Comparison of ENCODE assay signal across 11 cellular contexts in genomic region chrX:91414710-91415109, GRCh38. TPM values are rescaled to one million over a fixed set of nuclear protein-coding genes. Genes with fewer than 3 reads are reported as not detected.
A peak's percentile ranks its signal among the peaks of the same experiment; 100 is the strongest.
DNase-seq lines count a peak whose midpoint lies in the region; ATAC-seq and TF ChIP-seq lines count a peak whose summit lies in the region.
"Had no signal": no experiment of that assay in that cellular context is flagged by ENCODE, and none has a peak within 500 bp of the region (broad histone marks: within the 10 kb centered on the region; RNA-seq: fewer than 3 reads in every experiment).

No MANE protein-coding gene starts in this region.

- H3K9me3 ChIP-seq in Panc1 (ENCODE audit: control insufficient read depth, insufficient read depth, low read depth, low read length), result no peaks in the 10 kb centered on the region
- H3K9me3 ChIP-seq in thoracic aorta, result no peaks in the 10 kb centered on the region

- DNase-seq in NCI-H524 (lab: John Stamatoyannopoulos, UW) (peak; percentile 2 to 8), NCI-H524 treated with DMSO at 0.1 percent for 48 hours (lab: John Stamatoyannopoulos, UW) (no peak), Panc1 (ENCODE audit: low read depth, low spot score) (no peak), foreskin fibroblast (no peak), thoracic aorta (ENCODE audit: low spot score) (no peak), GDM1 (lab: John Stamatoyannopoulos, UW) (no peak)
- DNase-seq: activated naive CD4-positive, alpha-beta T cell treated with anti-CD3 and anti-CD28 coated beads, Interleukin-2, amount 10 ng/mL, durations not matched to agents 7 days and 5 days; NCI-H774 had no signal

- H3K27ac ChIP-seq in Panc1 (ENCODE audit: low read length) (no peak overlapping the region), thoracic aorta (no peak overlapping the region)

- no peaks in the 10 kb centered on the region for H3K36me3 ChIP-seq in Panc1 (ENCODE audit: control insufficient read depth, insufficient read depth, low read length)
- H3K36me3 ChIP-seq in thoracic aorta, result no peaks in the 10 kb centered on the region

- H3K27me3 ChIP-seq in Panc1 (ENCODE audit: control insufficient read depth, insufficient read depth, low read length) (no peaks in the 10 kb centered on the region), thoracic aorta (replicated peaks; ENCODE audit: insufficient read depth) (no peaks in the 10 kb centered on the region)

- POLR2A ChIA-PET in Panc1 (lab: Charles Lee), result no interaction called here

- CTCF ChIA-PET in Panc1 (lab: Charles Lee), result no interaction called here

- H3K4me3 ChIP-seq in Panc1 (ENCODE audit: low read depth in 2 of 2, low read length in 2 of 2), result no peak overlapping the region
- H3K4me3 ChIP-seq in foreskin fibroblast (ENCODE audit: low read depth in 1 of 2, low read length in 2 of 2), result no peak overlapping the region
- no peak overlapping the region for H3K4me3 ChIP-seq in thoracic aorta

- BruUV-seq in Panc1 (replicated peaks; lab: Mats Ljungman, UMichigan), result no TSS peak

- H3K4me1 ChIP-seq in Panc1 (ENCODE audit: control insufficient read depth, insufficient read depth, low read length) (no peaks in the 10 kb centered on the region), thoracic aorta (ENCODE audit: control insufficient read depth in 1 of 2, low read depth in 2 of 2) (no peaks in the 10 kb centered on the region)

- in situ Hi-C loops in Panc1 (cut with HindIII; ENCODE audit: low pct_unique_long_range_greater_than_20kb, low sequenced_read_pairs), result no loop called here

- no peak for ATAC-seq in Panc1
- ATAC-seq in thoracic aorta (ENCODE audit: insufficient number of reproducible peaks, low FRiP score, low read depth), result no peak
- ATAC-seq in GM19397 (IDR thresholded peaks at IDR 0.05; ENCODE audit: unreplicated experiment), result no peak
- no peak for ATAC-seq in HG03457 (IDR thresholded peaks at IDR 0.05; ENCODE audit: unreplicated experiment)
- ATAC-seq: stimulated activated effector memory CD8-positive, alpha-beta T cell treated with anti-CD3 and anti-CD28 coated beads, Interleukin-12 subunit alpha, Interleukin-12 subunit beta, amount 100 ng/mL, for 72 hours had no signal

- TF ChIP-seq CTCF in Panc1 (IDR thresholded peaks at IDR 0.05), result peak; percentile 43; the same call in 1 of the 2 replicates
- TF ChIP-seq CTCF in foreskin fibroblast (IDR thresholded peaks at IDR 0.05; ENCODE audit: low read depth, low read length), result peak; percentile 6
- peak; percentile 43 for TF ChIP-seq CTCF in thoracic aorta (IDR thresholded peaks at IDR 0.05)

- intact Hi-C loops in Panc1 (cut with micrococcal nuclease; ENCODE audit: unreplicated experiment), result no loop called here

RNA-seq across cellular contexts. Expression of gene PABPC5, which starts 19.9 kb away (rescaled TPM):
- total RNA-seq in Panc1 (2021; ENCODE audit: unreplicated experiment), result not detected
- polyA plus RNA-seq in Panc1 (2012; ENCODE audit: insufficient read length), result not detected
- 1 to 10 TPM; 1.8 to 2.8 TPM for total RNA-seq in thoracic aorta

Comparison
In these comparisons a context has a peak if more than half of its experiments do, and no peak if none do; other contexts are left out.
1. DNase-seq: peak in NCI-H524 (2 of 2); none in NCI-H524 treated with DMSO at 0.1 percent for 48 hours (single experiment), Panc1 (single experiment), foreskin fibroblast (0 of 2), thoracic aorta (single experiment) and GDM1 (single experiment).
2. Peak in every context shown above with its lines, with median percentiles within 50 percentile points of each other: CTCF ChIP-seq.